32 cellular contexts compared by ENCODE assay signal in the genomic region with DNA sequence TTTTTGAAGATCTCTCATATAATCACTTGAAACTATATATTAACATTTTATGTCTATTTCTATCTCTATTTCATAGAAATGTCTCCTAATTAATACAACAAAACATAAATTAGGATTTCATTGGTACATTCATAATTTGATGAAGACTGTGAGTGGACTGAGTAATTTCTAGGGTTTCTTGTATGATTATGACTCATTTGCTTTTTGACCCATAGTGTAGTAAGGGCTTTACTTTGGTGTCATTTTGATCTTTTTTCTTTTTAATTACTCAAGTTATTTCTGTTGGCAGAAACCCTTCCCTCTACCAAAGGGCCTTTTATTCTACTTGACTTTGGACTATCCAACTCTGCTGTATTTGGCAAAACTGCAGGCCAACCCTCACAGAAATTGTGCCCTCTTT.
DNase-seq lines count a peak whose midpoint lies in the region; ATAC-seq, FAIRE-seq and TF ChIP-seq lines count a peak whose summit lies in the region.
"Had no signal": no experiment of that assay in that cellular context is flagged by ENCODE, and none has a peak within 500 bp of the region (broad histone marks: within the 10 kb centered on the region; RNA-seq: fewer than 3 reads in every experiment).

No MANE protein-coding gene starts in this region.

- TF ChIP-seq CTCF in A549 (IDR thresholded peaks at IDR 0.05) (no peak), GM12878 (IDR thresholded peaks at IDR 0.05 in 2 of 3, conservative IDR thresholded peaks at IDR 0.05 in 1 of 3; ENCODE audit: control insufficient read depth in 2 of 3, extremely low read depth in 1 of 3, insufficient read depth in 1 of 3, low read depth in 3 of 3, low read length in 3 of 3) (no peak), pancreas (IDR thresholded peaks at IDR 0.05) (no peak), foreskin keratinocyte (conservative IDR thresholded peaks at IDR 0.05) (no peak)

- POLR2A ChIA-PET in A549 (lab: Yijun Ruan, JAX) (no interaction called here), GM12878 (lab: Charles Lee) (no interaction called here)

- intact Hi-C loops in GM12878 (cut with micrococcal nuclease; ENCODE audit: unreplicated experiment) (no loop called here), pancreas (cut with DNase I) (no loop called here)

- H2AFZ ChIP-seq in GM12878 (ENCODE audit: control insufficient read depth, low read depth, low read length), result no peak overlapping the region

- TF ChIP-seq POLR2A in A549 (IDR thresholded peaks at IDR 0.05; ENCODE audit: low read length), result no peak
- no peak for TF ChIP-seq POLR2A in GM12878 (IDR thresholded peaks at IDR 0.05; ENCODE audit: low read depth, low read length)

- TF ChIP-seq RAD21 in A549 (conservative IDR thresholded peaks at IDR 0.05 in 1 of 2, IDR thresholded peaks at IDR 0.05 in 1 of 2), result no peak
- no peak for TF ChIP-seq RAD21 in GM12878 (IDR thresholded peaks at IDR 0.05; ENCODE audit: insufficient read depth, low read depth, low read length)

- H3K4me1 ChIP-seq in A549, result no peaks in the 10 kb centered on the region
- no peaks in the 10 kb centered on the region for H3K4me1 ChIP-seq in GM12878 (ENCODE audit: control insufficient read depth, insufficient read depth, low read length)
- H3K4me1 ChIP-seq in pancreas, result no peaks in the 10 kb centered on the region
- H3K4me1 ChIP-seq in foreskin keratinocyte, result no peaks in the 10 kb centered on the region
- H3K4me1 ChIP-seq: BE2C; BLaER1; BLaER1 treated with 17β-estradiol and CSF1 and Interleukin-3, amounts not matched to agents 10 nM and 100 nM; Caco-2 had no signal

- H3K36me3 ChIP-seq in GM12878 (ENCODE audit: control insufficient read depth in 2 of 2, insufficient read depth in 2 of 2, low read length in 1 of 2), result no peaks in the 10 kb centered on the region
- H3K36me3 ChIP-seq in pancreas, result no peaks in the 10 kb centered on the region
- H3K36me3 ChIP-seq: BE2C; BLaER1; BLaER1 treated with 17β-estradiol and CSF1 and Interleukin-3, amounts not matched to agents 10 nM and 100 nM had no signal

- DNase-seq in A549 (ENCODE audit: low read depth in 1 of 2, low spot score in 1 of 2) (no peak), GM12878 (ENCODE audit: low read depth, low spot score) (no peak), pancreas (no peak), SHP77 treated with DMSO at 0.1 percent for 48 hours (lab: John Stamatoyannopoulos, UW) (no peak), foreskin keratinocyte (no peak)
- DNase-seq: 8988T; ACHN; AML-193; BE2C; C1 segment of cervical spinal cord; Caco-2; Calu3; CD4-positive, alpha-beta memory T cell; CD4-positive, alpha-beta T cell; CD4-positive, CD25-positive, alpha-beta regulatory T cell; CD8-positive, alpha-beta memory T cell; CD8-positive, alpha-beta T cell; COR-L47; DMS 273 treated with DMSO at 0.1 percent for 48 hours; DMS153; DMS53; DMS79; DMS79 treated with DMSO at 0.1 percent for 48 hours; DND-41; EL had no signal

- H3K4me3 ChIP-seq in A549 (no peak overlapping the region), GM12878 (no peak overlapping the region), pancreas (no peak overlapping the region)
- H3K4me3 ChIP-seq: BLaER1; BLaER1 treated with 17β-estradiol and CSF1 and Interleukin-3, amounts not matched to agents 10 nM and 100 nM had no signal

- H3K27me3 ChIP-seq in GM12878 (replicated peaks in 1 of 2; ENCODE audit: control insufficient read depth in 2 of 2, insufficient read depth in 2 of 2, low read length in 1 of 2) (no peaks in the 10 kb centered on the region), pancreas (no peaks in the 10 kb centered on the region), foreskin keratinocyte (no peaks in the 10 kb centered on the region)
- H3K27me3 ChIP-seq: BE2C had no signal

- H3K9me3 ChIP-seq in A549 (no peaks in the 10 kb centered on the region), GM12878 (replicated peaks; ENCODE audit: control insufficient read depth, insufficient read depth, low read length) (no peaks in the 10 kb centered on the region), pancreas (no peaks in the 10 kb centered on the region)
- H3K9me3 ChIP-seq: BE2C, Caco-2 had no signal

- H3K4me2 ChIP-seq in A549, result no peak overlapping the region
- no peak overlapping the region for H3K4me2 ChIP-seq in GM12878 (ENCODE audit: control insufficient read depth, insufficient read depth)
- H3K4me2 ChIP-seq: BLaER1; BLaER1 treated with 17β-estradiol and CSF1 and Interleukin-3, amounts not matched to agents 10 nM and 100 nM had no signal

- H3K27ac ChIP-seq in A549, result no peak overlapping the region
- H3K27ac ChIP-seq in GM12878 (ENCODE audit: control insufficient read depth, insufficient read depth), result no peak overlapping the region
- H3K27ac ChIP-seq in pancreas, result no peak overlapping the region
- no peak overlapping the region for H3K27ac ChIP-seq in foreskin keratinocyte
- H3K27ac ChIP-seq: 22Rv1; BLaER1; BLaER1 treated with 17β-estradiol and CSF1 and Interleukin-3, amounts not matched to agents 10 nM and 100 nM; C4-2B had no signal

- no peaks in the 10 kb centered on the region for H3K79me2 ChIP-seq in GM12878 (ENCODE audit: control insufficient read depth, insufficient read depth, low read length)

- H3K9ac ChIP-seq in GM12878 (ENCODE audit: control insufficient read depth, insufficient read depth, low read length), result no peak overlapping the region
- H3K9ac ChIP-seq: BLaER1; BLaER1 treated with 17β-estradiol and CSF1 and Interleukin-3, amounts not matched to agents 10 nM and 100 nM had no signal

- RAD21 ChIA-PET in GM12878 (lab: Charles Lee; ENCODE audit: unreplicated experiment), result no interaction called here

- TF ChIP-seq EP300 in A549 (IDR thresholded peaks at IDR 0.05) (no peak), GM12878 (IDR thresholded peaks at IDR 0.05; ENCODE audit: borderline replicate concordance in 1 of 2, control insufficient read depth in 1 of 2, low read depth in 2 of 2, low read length in 2 of 2) (no peak)

- ATAC-seq in A549, result no peak
- ATAC-seq in GM12878, result peak; percentile 50
- no peak for ATAC-seq in pancreas
- no peak for ATAC-seq in foreskin keratinocyte
- ATAC-seq in GM21515 (IDR thresholded peaks at IDR 0.05; ENCODE audit: unreplicated experiment), result no peak
- ATAC-seq: CD8-positive, alpha-beta T cell had no signal

- in situ Hi-C loops in GM12878 (cut with MboI), result no loop called here

- H4K20me1 ChIP-seq in GM12878 (ENCODE audit: control insufficient read depth, insufficient read depth), result no peaks in the 10 kb centered on the region
- H4K20me1 ChIP-seq: BLaER1 had no signal

- CTCF ChIA-PET in A549 (lab: Yijun Ruan, JAX) (no interaction called here), GM12878 (lab: Yijun Ruan, JAX) (no interaction called here)

- SMC1A ChIA-PET in GM12878 (lab: Charles Lee; ENCODE audit: uncharacterized antibody, unreplicated experiment), result no interaction called here

- FAIRE-seq in A549 (lab: Jason Lieb, UNC) (peak; percentile 91), GM12878 (lab: Jason Lieb, UNC) (no peak), pancreas (lab: Jason Lieb, UNC) (peak; percentile 49)
- FAIRE-seq: A204.1, D721Med had no signal

- no TSS peak for BruUV-seq in GM12878 (replicated peaks; lab: Mats Ljungman, UMichigan)

TF ChIP-seq in A549, 52 proteins besides CTCF, POLR2A, EP300 and RAD21 (continues in another document):
- TF ChIP-seq HDAC2 (IDR thresholded peaks at IDR 0.05) (no peak), FOSL2 (IDR thresholded peaks at IDR 0.05) (no peak), FOSL2 (CRISPR knock-in tag; IDR thresholded peaks at IDR 0.05) (no peak), HOXB5 (CRISPR knock-in tag; IDR thresholded peaks at IDR 0.05) (no peak), TP53 (CRISPR knock-in tag; IDR thresholded peaks at IDR 0.05) (no peak), SREBF2 (IDR thresholded peaks at IDR 0.05) (no peak), ELK1 (IDR thresholded peaks at IDR 0.05; ENCODE audit: low read depth, low read length) (no peak), RARB (CRISPR knock-in tag; IDR thresholded peaks at IDR 0.05) (no peak)

TF ChIP-seq in GM12878, 131 proteins besides CTCF, POLR2A, EP300 and RAD21:
- no peak for TF ChIP-seq ELK1 (IDR thresholded peaks at IDR 0.05; ENCODE audit: low read depth, low read length)
- TF ChIP-seq, protein P1, sequence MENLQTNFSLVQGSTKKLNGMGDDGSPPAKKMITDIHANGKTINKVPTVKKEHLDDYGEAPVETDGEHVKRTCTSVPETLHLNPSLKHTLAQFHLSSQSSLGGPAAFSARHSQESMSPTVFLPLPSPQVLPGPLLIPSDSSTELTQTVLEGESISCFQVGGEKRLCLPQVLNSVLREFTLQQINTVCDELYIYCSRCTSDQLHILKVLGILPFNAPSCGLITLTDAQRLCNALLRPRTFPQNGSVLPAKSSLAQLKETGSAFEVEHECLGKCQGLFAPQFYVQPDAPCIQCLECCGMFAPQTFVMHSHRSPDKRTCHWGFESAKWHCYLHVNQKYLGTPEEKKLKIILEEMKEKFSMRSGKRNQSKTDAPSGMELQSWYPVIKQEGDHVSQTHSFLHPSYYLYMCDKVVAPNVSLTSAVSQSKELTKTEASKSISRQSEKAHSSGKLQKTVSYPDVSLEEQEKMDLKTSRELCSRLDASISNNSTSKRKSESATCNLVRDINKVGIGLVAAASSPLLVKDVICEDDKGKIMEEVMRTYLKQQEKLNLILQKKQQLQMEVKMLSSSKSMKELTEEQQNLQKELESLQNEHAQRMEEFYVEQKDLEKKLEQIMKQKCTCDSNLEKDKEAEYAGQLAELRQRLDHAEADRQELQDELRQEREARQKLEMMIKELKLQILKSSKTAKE (IDR thresholded peaks at IDR 0.05; ENCODE audit: low read depth, poor library complexity, severe bottlenecking), result no peak
- peak; percentile 71 for TF ChIP-seq JUNB (IDR thresholded peaks at IDR 0.05)
- no peak for TF ChIP-seq SMC3 (IDR thresholded peaks at IDR 0.05; ENCODE audit: borderline replicate concordance, low read length)
- peak; percentile 33; the same call in 1 of the 2 replicates for TF ChIP-seq MTA2 (IDR thresholded peaks at IDR 0.05; ENCODE audit: low read depth)
- no peak for TF ChIP-seq ZZZ3 (IDR thresholded peaks at IDR 0.05; ENCODE audit: control insufficient read depth, insufficient read length, low read depth)

Comparison
In these comparisons a context has a peak if more than half of its experiments do, and no peak if none do; other contexts are left out.
1. Of the 24 proteins assayed by ChIP-seq in both GM12878 and A549: peak only in GM12878: JUNB; only in A549: none; in both: none; in neither: 23.